8 cellular contexts compared by ENCODE assay signal in the genomic region with DNA sequence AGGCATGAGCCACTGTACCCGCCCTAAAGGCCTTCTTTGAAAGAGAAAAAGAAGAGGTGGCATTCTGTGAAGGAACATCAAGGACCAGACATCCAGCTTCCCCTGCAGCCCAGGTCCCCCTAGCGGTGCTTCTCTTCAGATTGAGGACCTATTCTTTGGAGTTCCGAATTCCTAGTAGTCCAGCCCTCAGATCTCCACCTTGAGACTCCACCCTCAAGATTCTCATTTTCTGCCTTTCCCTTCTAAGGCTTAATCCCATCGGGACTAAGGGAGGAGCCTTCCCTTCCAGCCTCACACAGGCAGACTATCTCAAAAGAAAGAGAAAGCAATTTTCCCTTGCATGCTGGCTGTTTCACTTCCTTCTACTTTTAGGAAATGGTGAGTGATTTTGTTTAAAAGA. TPM values are rescaled to one million over a fixed set of nuclear protein-coding genes. Genes with fewer than 3 reads are reported as not detected.
A peak's percentile ranks its signal among the peaks of the same experiment; 100 is the strongest.
DNase-seq lines count a peak whose midpoint lies in the region; ATAC-seq and TF ChIP-seq lines count a peak whose summit lies in the region.

No MANE protein-coding gene starts in this region.

- peaks cover 0 to 9% (median 0%) of the 10 kb centered on the region in 9 donors for H3K4me1 ChIP-seq in heart right ventricle

- H3K27me3 ChIP-seq in heart right ventricle = peaks cover 0 to 21% (median 9%) of the 10 kb centered on the region in 7 donors

- peak overlapping the region in 2 of 10 donors; percentile 10 to 21 for H3K27ac ChIP-seq in heart right ventricle

- TF ChIP-seq CTCF in heart right ventricle (IDR thresholded peaks at IDR 0.05) = peak; percentile 31 to 63 (median 50)

- ATAC-seq in heart right ventricle = peak in 7 of 8 donors; percentile 42 to 71 (median 61)
- ATAC-seq in HG02763 (IDR thresholded peaks at IDR 0.05; ENCODE audit: unreplicated experiment) = no peak
- ATAC-seq in HG03521 (IDR thresholded peaks at IDR 0.05; ENCODE audit: unreplicated experiment) = no peak

- DNase-seq in SIG-M5 treated with dmso at 0.1 percent for 504 hours (lab: John Stamatoyannopoulos, UW; ENCODE audit: unreplicated experiment) (peak; percentile 55), SIG-M5 (lab: John Stamatoyannopoulos, UW) (no peak), NCI-H146 treated with DMSO at 0.1 percent for 48 hours (lab: John Stamatoyannopoulos, UW; ENCODE audit: unreplicated experiment) (peak; percentile 6), heart right ventricle (peak; percentile 23 to 45)
- peak; percentile 3 for DNase-seq in activated gamma-delta T cell treated with anti-CD3 and anti-CD28 coated beads, Interleukin-2, amount 50 U/mL, for 16 hours (ENCODE audit: low read depth)
- peak; percentile 58 for DNase-seq in stimulated activated CD4-positive, alpha-beta T cell treated with anti-CD3 and anti-CD28 coated beads, Interleukin-15, amount 100 ng/mL, for 24 hours

- H3K9me3 ChIP-seq in heart right ventricle = no peaks in the 10 kb centered on the region

- peak overlapping the region in 1 of 10 donors; percentile 5 for H3K4me3 ChIP-seq in heart right ventricle

- WGBS in heart right ventricle, 2 donors = 34 to 38% methylated on average over 4 of the region's 4 CpGs

- intact Hi-C loops in heart right ventricle (cut with DNase I) = loop anchor here in 7 of 10 donors (2.0 to 10.0 kb wide), 7 partner anchors 96 to 128 kb away; partner anchors contain the start of genes VARS2 (in 3 of the 7) and MUCL3 (in 2 of the 7)

- no peaks in the 10 kb centered on the region for H3K36me3 ChIP-seq in heart right ventricle

RNA-seq across cellular contexts. Expression of gene MUC22, which starts 32.5 kb away (rescaled TPM):
- under 1 TPM; 0.07 to 0.64 (median 0.24) TPM for total RNA-seq in heart right ventricle
- under 1 TPM; under 0.01 to 0.29 TPM for polyA plus RNA-seq in heart right ventricle

RNA-seq across cellular contexts. Expression of gene MUC21, which starts 59.3 kb away (rescaled TPM):
- total RNA-seq in heart right ventricle = not detected
- polyA plus RNA-seq in heart right ventricle = under 1 TPM in 1 of 2 donors, not detected in 1; 0.09 TPM

Comparison
In these comparisons a context has a peak if more than half of its experiments do, and no peak if none do; other contexts are left out.
1. ATAC-seq: peak in heart right ventricle (7 of 8); none in HG02763 (single experiment) and HG03521 (single experiment).